In the genomic region with DNA sequence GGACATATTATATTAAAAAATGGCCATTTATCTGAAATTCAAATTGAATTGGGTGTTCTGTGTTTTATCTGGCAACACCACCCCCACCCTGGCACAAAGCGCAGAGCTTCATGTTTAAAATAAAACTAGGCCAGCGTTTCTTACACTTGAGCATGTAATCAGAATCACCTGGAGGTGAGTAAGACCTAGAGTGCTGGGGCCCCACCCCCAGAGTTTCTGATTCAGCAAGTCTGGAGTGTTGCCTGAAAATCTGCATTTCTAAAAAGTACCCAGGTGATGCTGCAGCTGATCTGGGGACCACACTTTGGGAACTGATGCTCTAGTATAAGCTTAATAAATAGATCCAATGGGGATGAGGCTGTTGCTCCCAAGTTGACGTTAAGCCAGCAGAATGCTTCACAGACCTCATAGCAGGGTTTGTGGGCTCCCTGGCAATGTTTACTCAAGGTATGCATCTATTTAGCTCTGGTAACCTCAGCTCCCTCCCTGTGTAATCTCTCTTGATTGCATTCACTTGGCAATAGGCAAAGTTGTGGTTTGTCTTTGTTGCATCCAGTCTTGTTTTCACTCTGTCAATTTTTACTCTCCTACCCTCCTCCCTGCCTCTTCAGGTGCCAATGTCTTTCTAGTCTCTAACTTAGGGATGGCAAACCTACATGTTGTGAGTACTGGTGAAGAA, we compare ENCODE assay signal across 11 cellular contexts.
DNase-seq lines count a peak whose midpoint lies in the region; ATAC-seq and TF ChIP-seq lines count a peak whose summit lies in the region.
"Had no signal": no experiment of that assay in that cellular context is flagged by ENCODE, and none has a peak within 500 bp of the region (broad histone marks: within the 10 kb centered on the region; RNA-seq: fewer than 3 reads in every experiment).

No MANE protein-coding gene starts in this region.

- no peaks in the 10 kb centered on the region for H3K27me3 Mint-ChIP-seq in CD8-positive, alpha-beta T cell (ENCODE audit: low read depth)
- no peaks in the 10 kb centered on the region for H3K27me3 Mint-ChIP-seq in activated CD4-positive, alpha-beta memory T cell treated with anti-CD3 and anti-CD28 coated beads for 36 hours

- no peak overlapping the region for H3K4me3 ChIP-seq in CD8-positive, alpha-beta T cell (ENCODE audit: low read depth, low read length)
- H3K4me3 ChIP-seq in suprapubic skin: no peak overlapping the region

- no peaks in the 10 kb centered on the region for H3K36me3 ChIP-seq in CD8-positive, alpha-beta T cell (ENCODE audit: insufficient read depth, low read length)
- H3K36me3 ChIP-seq in suprapubic skin: no peaks in the 10 kb centered on the region

- H3K9me3 Mint-ChIP-seq in CD8-positive, alpha-beta T cell: no peaks in the 10 kb centered on the region
- no peaks in the 10 kb centered on the region for H3K9me3 Mint-ChIP-seq in activated CD4-positive, alpha-beta memory T cell treated with anti-CD3 and anti-CD28 coated beads for 36 hours

- no peaks in the 10 kb centered on the region for H3K36me3 Mint-ChIP-seq in CD8-positive, alpha-beta T cell
- no peaks in the 10 kb centered on the region for H3K36me3 Mint-ChIP-seq in activated CD4-positive, alpha-beta memory T cell treated with anti-CD3 and anti-CD28 coated beads for 36 hours

- no peak overlapping the region for H3K4me3 Mint-ChIP-seq in CD8-positive, alpha-beta T cell
- no peak overlapping the region for H3K4me3 Mint-ChIP-seq in activated CD4-positive, alpha-beta memory T cell treated with anti-CD3 and anti-CD28 coated beads for 36 hours

- H3K27ac Mint-ChIP-seq in CD8-positive, alpha-beta T cell: no peak overlapping the region
- H3K27ac Mint-ChIP-seq in activated CD4-positive, alpha-beta memory T cell treated with anti-CD3 and anti-CD28 coated beads for 36 hours: peak overlapping the region; percentile 42

- TF ChIP-seq EP300 in suprapubic skin (IDR thresholded peaks at IDR 0.05): no peak

- WGBS in suprapubic skin: 43% methylated on average over 3 of the region's 3 CpGs

- intact Hi-C loops in CD8-positive, alpha-beta T cell (cut with DNase I, micrococcal nuclease): no loop called here
- intact Hi-C loops in activated CD4-positive, alpha-beta memory T cell treated with anti-CD3 and anti-CD28 coated beads for 36 hours (cut with micrococcal nuclease): no loop called here

- POLR2A ChIA-PET in CD8-positive, alpha-beta T cell (lab: Charles Lee): no interaction called here
- POLR2A ChIA-PET in activated CD4-positive, alpha-beta memory T cell treated with anti-CD3 and anti-CD28 coated beads for 36 hours (lab: Charles Lee): interaction anchor here (1.4 to 1.6 kb wide), 2 partner anchors 14 to 113 kb away, joined by 7 to 10 read pairs; a partner anchor contains a TSS

- H3K27ac ChIP-seq in CD8-positive, alpha-beta T cell (ENCODE audit: low read depth, low read length): no peak overlapping the region
- no peak overlapping the region for H3K27ac ChIP-seq in suprapubic skin

- peaks cover 20% of the 10 kb centered on the region for H3K4me1 Mint-ChIP-seq in CD8-positive, alpha-beta T cell (ENCODE audit: low read depth)
- H3K4me1 Mint-ChIP-seq in activated CD4-positive, alpha-beta memory T cell treated with anti-CD3 and anti-CD28 coated beads for 36 hours (ENCODE audit: low read depth): peaks cover 20% of the 10 kb centered on the region

- no peaks in the 10 kb centered on the region for H3K27me3 ChIP-seq in CD8-positive, alpha-beta T cell (ENCODE audit: insufficient read depth, low read length)
- H3K27me3 ChIP-seq in suprapubic skin: no peaks in the 10 kb centered on the region

- H3K4me1 ChIP-seq in CD8-positive, alpha-beta T cell (ENCODE audit: insufficient read depth, low read length): no peaks in the 10 kb centered on the region
- no peaks in the 10 kb centered on the region for H3K4me1 ChIP-seq in suprapubic skin

- TF ChIP-seq POLR2A in erythroblast (IDR thresholded peaks at IDR 0.05; ENCODE audit: low read length) (no peak), suprapubic skin (IDR thresholded peaks at IDR 0.05) (no peak)

- H3K9me3 ChIP-seq in CD8-positive, alpha-beta T cell (ENCODE audit: low read length): no peaks in the 10 kb centered on the region
- H3K9me3 ChIP-seq in suprapubic skin: no peaks in the 10 kb centered on the region

- in situ Hi-C loops in ACHN (cut with HindIII; ENCODE audit: low pct_ligation_motif_present, low pct_unique_long_range_greater_than_20kb, low sequenced_read_pairs): no loop called here

- peak in 1 of 7 experiments; percentile 22 for DNase-seq in CD8-positive, alpha-beta T cell
- peak; percentile 77 for DNase-seq in activated CD4-positive, alpha-beta memory T cell treated with anti-CD3 and anti-CD28 coated beads for 36 hours
- DNase-seq in ACHN (no peak), NCI-H1417 treated with DMSO at 0.1 percent for 48 hours (lab: John Stamatoyannopoulos, UW) (no peak), erythroblast (lab: John Stamatoyannopoulos, UW) (no peak), suprapubic skin (ENCODE audit: low spot score in 2 of 2) (no peak)
- DNase-seq: C1 segment of cervical spinal cord, midbrain, NCI-H748 treated with DMSO at 0.1 percent for 48 hours had no signal

- CTCF ChIA-PET in CD8-positive, alpha-beta T cell (lab: Charles Lee): no interaction called here
- CTCF ChIA-PET in activated CD4-positive, alpha-beta memory T cell treated with anti-CD3 and anti-CD28 coated beads for 36 hours (lab: Charles Lee): interaction anchor here (1.0 to 1.4 kb wide), 2 partner anchors 12 to 15 kb away, joined by 3 read pairs; no protein-coding TSS in a partner anchor

- ATAC-seq in CD8-positive, alpha-beta T cell: peak; percentile 26
- ATAC-seq in GM19438 (IDR thresholded peaks at IDR 0.05; ENCODE audit: low read depth, unreplicated experiment) (peak; percentile 76), HG03064 (IDR thresholded peaks at IDR 0.05; ENCODE audit: low read depth, unreplicated experiment) (peak; percentile 66)

- TF ChIP-seq CTCF in CD8-positive, alpha-beta T cell (IDR thresholded peaks at IDR 0.05): no peak
- TF ChIP-seq CTCF in suprapubic skin (IDR thresholded peaks at IDR 0.05): no peak

Comparison
In these comparisons a context has a peak if more than half of its experiments do, and no peak if none do; other contexts are left out.
1. ATAC-seq: peak in every context shown above with its lines; median percentile 76 in GM19438; 66 in HG03064; 26 in CD8-positive, alpha-beta T cell.